In genomic region chr9:77546391-77546790, GRCh38 we compare ENCODE assay signal across 22 cellular contexts.
DNase-seq lines count a peak whose midpoint lies in the region; ATAC-seq, FAIRE-seq and TF ChIP-seq lines count a peak whose summit lies in the region.
"Had no signal": no experiment of that assay in that cellular context is flagged by ENCODE, and none has a peak within 500 bp of the region (broad histone marks: within the 10 kb centered on the region; RNA-seq: fewer than 3 reads in every experiment).

No MANE protein-coding gene starts in this region.

- CTCF ChIA-PET in HepG2 (lab: Yijun Ruan, JAX; ENCODE audit: low intra/inter-chr PET ratio, low total read pairs), result no interaction called here

- H3K79me2 ChIP-seq in astrocyte (ENCODE audit: insufficient read depth, low read length), result no peaks in the 10 kb centered on the region
- no peaks in the 10 kb centered on the region for H3K79me2 ChIP-seq in HepG2 (ENCODE audit: insufficient read depth, low read length)

- H2AFZ ChIP-seq in astrocyte (ENCODE audit: low read depth, low read length) (no peak overlapping the region), HepG2 (ENCODE audit: low read length) (no peak overlapping the region)

- TF ChIP-seq CTCF in astrocyte (IDR thresholded peaks at IDR 0.05; ENCODE audit: insufficient read depth, low read depth, low read length), result no peak
- TF ChIP-seq CTCF in HepG2 (CRISPR knock-in tag; IDR thresholded peaks at IDR 0.05), result no peak
- TF ChIP-seq CTCF in uterus (IDR thresholded peaks at IDR 0.05), result no peak
- no peak for TF ChIP-seq CTCF in type B pancreatic cell (conservative IDR thresholded peaks at IDR 0.05)

- H3K4me3 Mint-ChIP-seq in astrocyte (ENCODE audit: unreplicated experiment), result no peak overlapping the region
- no peak overlapping the region for H3K4me3 Mint-ChIP-seq in type B pancreatic cell
- H3K4me3 Mint-ChIP-seq: CD4-positive, alpha-beta T cell; IgD-negative memory B cell had no signal

- BruUV-seq in HepG2 (replicated peaks; lab: Mats Ljungman, UMichigan), result no TSS peak

- H3K9ac ChIP-seq in astrocyte (ENCODE audit: low read length), result no peak overlapping the region
- H3K9ac ChIP-seq in HepG2 (ENCODE audit: insufficient read depth, low read depth, low read length), result no peak overlapping the region
- H3K9ac ChIP-seq: BLaER1 had no signal

- H3K9me3 Mint-ChIP-seq in astrocyte (ENCODE audit: unreplicated experiment) (peaks cover 7% of the 10 kb centered on the region), type B pancreatic cell (peaks cover 5% of the 10 kb centered on the region)

- no peaks in the 10 kb centered on the region for H3K36me3 ChIP-seq in astrocyte (ENCODE audit: insufficient read depth, low read length)
- H3K36me3 ChIP-seq in HepG2 (replicated peaks in 1 of 2; ENCODE audit: control insufficient read depth in 1 of 2, insufficient read depth in 2 of 2, low read length in 2 of 2), result no peaks in the 10 kb centered on the region
- H3K36me3 ChIP-seq in uterus, result no peaks in the 10 kb centered on the region
- H3K36me3 ChIP-seq: BLaER1, Peyer's patch, SJCRH30 had no signal

- intact Hi-C loops in HepG2 (cut with micrococcal nuclease; ENCODE audit: unreplicated experiment) (no loop called here), uterus (cut with DNase I; ENCODE audit: low total_unique reads) (no loop called here)

- in situ Hi-C loops in HepG2 (cut with HindIII; ENCODE audit: extremely low pct_ligation_motif_present, low pct_unique_long_range_greater_than_20kb), result no loop called here

- no peaks in the 10 kb centered on the region for H3K9me3 ChIP-seq in astrocyte (ENCODE audit: insufficient read depth, low read depth, low read length)
- H3K9me3 ChIP-seq in HepG2 (ENCODE audit: low read length), result peaks cover 18% of the 10 kb centered on the region
- H3K9me3 ChIP-seq in uterus, result no peaks in the 10 kb centered on the region
- H3K9me3 ChIP-seq: Peyer's patch had no signal

- H3K4me1 Mint-ChIP-seq in astrocyte (ENCODE audit: low read depth, unreplicated experiment), result peaks cover 18% of the 10 kb centered on the region
- no peaks in the 10 kb centered on the region for H3K4me1 Mint-ChIP-seq in type B pancreatic cell (ENCODE audit: unreplicated experiment)
- H3K4me1 Mint-ChIP-seq: IgD-negative memory B cell had no signal

- FAIRE-seq in astrocyte (lab: Jason Lieb, UNC) (no peak), HepG2 (lab: Jason Lieb, UNC) (no peak)
- FAIRE-seq: G401.6, GM12892, H1 had no signal

- H3K4me2 ChIP-seq in astrocyte (ENCODE audit: low read length) (no peak overlapping the region), HepG2 (ENCODE audit: low read depth, low read length) (no peak overlapping the region)
- H3K4me2 ChIP-seq: BLaER1 had no signal

- H3K36me3 Mint-ChIP-seq in astrocyte (ENCODE audit: low read depth, unreplicated experiment) (peaks cover 2% of the 10 kb centered on the region), type B pancreatic cell (peaks cover 3% of the 10 kb centered on the region)

- H4K20me1 ChIP-seq in astrocyte (ENCODE audit: insufficient read depth, low read length) (no peaks in the 10 kb centered on the region), HepG2 (ENCODE audit: insufficient read depth, low read length) (no peaks in the 10 kb centered on the region; the same call in 1 of the 2 replicates)
- H4K20me1 ChIP-seq: BLaER1 had no signal

- H3K27ac Mint-ChIP-seq in astrocyte (ENCODE audit: unreplicated experiment), result peak overlapping the region; percentile 77
- no peak overlapping the region for H3K27ac Mint-ChIP-seq in type B pancreatic cell
- H3K27ac Mint-ChIP-seq: CD4-positive, alpha-beta T cell had no signal

- DNase-seq in HCEC 1CT (peak; percentile 42), astrocyte (ENCODE audit: low read depth) (peak; percentile 8), HepG2 (ENCODE audit: low spot score) (no peak), uterus (no peak), SW 1271 (lab: John Stamatoyannopoulos, UW) (no peak), type B pancreatic cell (ENCODE audit: extremely low spot score, unreplicated experiment) (no peak), T-helper 1 cell (no peak)
- DNase-seq: CD4-positive, alpha-beta T cell; COR-L47; DMS79 treated with DMSO at 0.1 percent for 48 hours; NCI-H1048; NCI-H1436; NCI-H187 treated with DMSO at 0.1 percent for 48 hours; NCI-H524 treated with DMSO at 0.1 percent for 48 hours; NCI-H82; Peyer's patch; SJCRH30 had no signal

- peak; percentile 47; the same call in 2 of the 3 replicates for ATAC-seq in HepG2

- H3K4me3 ChIP-seq in astrocyte (ENCODE audit: insufficient read depth, low read depth, low read length), result no peak overlapping the region
- H3K4me3 ChIP-seq in HepG2 (replicated peaks in 1 of 3; ENCODE audit: insufficient read depth in 1 of 3, low read depth in 2 of 3, low read length in 3 of 3), result no peak overlapping the region
- H3K4me3 ChIP-seq in uterus, result no peak overlapping the region
- H3K4me3 ChIP-seq: BLaER1, Peyer's patch, SJCRH30 had no signal

- TF ChIP-seq EP300 in HepG2 (IDR thresholded peaks at IDR 0.05; ENCODE audit: low read depth in 2 of 2, low read length in 2 of 2) (no peak), HepG2 (CRISPR knock-in tag; IDR thresholded peaks at IDR 0.05; ENCODE audit: borderline replicate concordance) (no peak)

- WGBS in HepG2 (ENCODE audit: low lambda C conversion rate), result 2% methylated on average over 3 of the region's 3 CpGs

- POLR2A ChIA-PET in HepG2 (lab: Yijun Ruan, JAX), result no interaction called here

- no peak for TF ChIP-seq RAD21 in HepG2 (CRISPR knock-in tag; IDR thresholded peaks at IDR 0.05)

- no peak overlapping the region for H3K27ac ChIP-seq in astrocyte (ENCODE audit: low read depth, low read length)
- H3K27ac ChIP-seq in HepG2 (ENCODE audit: extremely low read length, insufficient read depth, low read length), result no peak overlapping the region
- peak overlapping the region; percentile 11 to 59 for H3K27ac ChIP-seq in uterus
- H3K27ac ChIP-seq: BLaER1, Peyer's patch, SJCRH30 had no signal

- no peak for TF ChIP-seq POLR2A in HepG2 (IDR thresholded peaks at IDR 0.05; ENCODE audit: insufficient read depth in 1 of 2, low read depth in 2 of 2, low read length in 2 of 2)
- no peak for TF ChIP-seq POLR2A in uterus (IDR thresholded peaks at IDR 0.05)

- H3K27me3 Mint-ChIP-seq in astrocyte (ENCODE audit: low read depth, unreplicated experiment) (peaks cover 2% of the 10 kb centered on the region), type B pancreatic cell (no peaks in the 10 kb centered on the region)
- H3K27me3 Mint-ChIP-seq: CD4-positive, alpha-beta T cell had no signal

- no peaks in the 10 kb centered on the region for H3K4me1 ChIP-seq in astrocyte (ENCODE audit: insufficient read depth, low read length)
- no peaks in the 10 kb centered on the region for H3K4me1 ChIP-seq in HepG2 (ENCODE audit: insufficient read depth, low read length)
- no peaks in the 10 kb centered on the region for H3K4me1 ChIP-seq in uterus
- H3K4me1 ChIP-seq: BLaER1, Peyer's patch, SJCRH30 had no signal

- H3K27me3 ChIP-seq in astrocyte (ENCODE audit: insufficient read depth, low read length) (no peaks in the 10 kb centered on the region), HepG2 (ENCODE audit: control insufficient read depth in 1 of 2, insufficient read depth in 2 of 2, low read length in 2 of 2) (no peaks in the 10 kb centered on the region; a peak in 1 of 5 replicates), uterus (no peaks in the 10 kb centered on the region)
- H3K27me3 ChIP-seq: BLaER1, Peyer's patch, SJCRH30 had no signal

TF ChIP-seq in HepG2, 621 proteins besides CTCF, POLR2A, EP300 and RAD21:
- no peak for TF ChIP-seq ZNF709 (CRISPR knock-in tag; IDR thresholded peaks at IDR 0.05)
- TF ChIP-seq ZNF772 (CRISPR knock-in tag; IDR thresholded peaks at IDR 0.05), result no peak
- TF ChIP-seq MAZ (IDR thresholded peaks at IDR 0.05; ENCODE audit: borderline replicate concordance, low read depth, low read length), result no peak
- no peak for TF ChIP-seq MAZ (CRISPR knock-in tag; IDR thresholded peaks at IDR 0.05; ENCODE audit: low read depth)
- no peak for TF ChIP-seq ZNF468 (CRISPR knock-in tag; IDR thresholded peaks at IDR 0.05)
- TF ChIP-seq PATZ1 (CRISPR knock-in tag; IDR thresholded peaks at IDR 0.05), result no peak

Comparison
In these comparisons a context has a peak if more than half of its experiments do, and no peak if none do; other contexts are left out.
1. DNase-seq: peak in HCEC 1CT (single experiment) and astrocyte (single experiment); none in HepG2 (single experiment), uterus (0 of 2), SW 1271 (0 of 2), type B pancreatic cell (single experiment) and T-helper 1 cell (0 of 5).
2. H3K27ac ChIP-seq: peak in uterus (2 of 2); none in astrocyte (single experiment) and HepG2 (single experiment).